Comparison of ENCODE assay signal across 8 cellular contexts in genomic region chr17:83195330-83196087, GRCh38.
A peak's percentile ranks its signal among the peaks of the same experiment; 100 is the strongest.
DNase-seq lines count a peak whose midpoint lies in the region.
"Had no signal": no experiment of that assay in that cellular context is flagged by ENCODE, and none has a peak within 500 bp of the region (broad histone marks: within the 10 kb centered on the region; RNA-seq: fewer than 3 reads in every experiment).

No MANE protein-coding gene starts in this region.

- peaks cover 28% of the 10 kb centered on the region for H3K4me1 Mint-ChIP-seq in activated T-helper 1 cell treated with anti-CD3 and anti-CD28 coated beads, Interleukin-12 subunit alpha, Interleukin-12 subunit beta, Interleukin-2, Interleukin-4 antibody, amounts not matched to agents 30 ng/mL and 10 ng/mL and 1 ng/mL, durations not matched to agents 14 hours and 24 hours and 36 hours (ENCODE audit: low read depth)

- no peak overlapping the region for H3K4me3 Mint-ChIP-seq in activated T-helper 1 cell treated with anti-CD3 and anti-CD28 coated beads, Interleukin-12 subunit alpha, Interleukin-12 subunit beta, Interleukin-2, Interleukin-4 antibody, amounts not matched to agents 30 ng/mL and 10 ng/mL and 1 ng/mL, durations not matched to agents 14 hours and 24 hours and 36 hours

- intact Hi-C loops in activated T-helper 1 cell treated with anti-CD3 and anti-CD28 coated beads, Interleukin-12 subunit alpha, Interleukin-12 subunit beta, Interleukin-2, Interleukin-4 antibody, amounts not matched to agents 30 ng/mL and 10 ng/mL and 1 ng/mL, durations not matched to agents 14 hours and 24 hours and 36 hours (cut with micrococcal nuclease): no loop called here
- intact Hi-C loops in cardiac septum (cut with DNase I): no loop called here

- peak; percentile 64 for DNase-seq in GM04503 (ENCODE audit: low read depth)
- no peak for DNase-seq in activated T-helper 1 cell treated with anti-CD3 and anti-CD28 coated beads, Interleukin-12 subunit alpha, Interleukin-12 subunit beta, Interleukin-2, Interleukin-4 antibody, amounts not matched to agents 30 ng/mL and 10 ng/mL and 1 ng/mL, durations not matched to agents 14 hours and 24 hours and 36 hours (ENCODE audit: low spot score)
- DNase-seq in cardiac septum (ENCODE audit: low spot score): peak; percentile 82
- DNase-seq in smooth muscle cell of the brain vasculature (ENCODE audit: low read depth, low spot score): peak; percentile 78
- no peak for DNase-seq in stimulated activated CD4-positive, alpha-beta T cell treated with anti-CD3 and anti-CD28 coated beads, Interleukin-2, amount 100 ng/mL, for 24 hours
- DNase-seq in islet precursor cell: no peak
- DNase-seq in HuH-7 (ENCODE audit: low spot score): no peak
- DNase-seq: NCI-H526 had no signal

- H3K27me3 Mint-ChIP-seq in activated T-helper 1 cell treated with anti-CD3 and anti-CD28 coated beads, Interleukin-12 subunit alpha, Interleukin-12 subunit beta, Interleukin-2, Interleukin-4 antibody, amounts not matched to agents 30 ng/mL and 10 ng/mL and 1 ng/mL, durations not matched to agents 14 hours and 24 hours and 36 hours (ENCODE audit: insufficient read depth): peaks cover 2% of the 10 kb centered on the region

- H3K36me3 Mint-ChIP-seq in activated T-helper 1 cell treated with anti-CD3 and anti-CD28 coated beads, Interleukin-12 subunit alpha, Interleukin-12 subunit beta, Interleukin-2, Interleukin-4 antibody, amounts not matched to agents 30 ng/mL and 10 ng/mL and 1 ng/mL, durations not matched to agents 14 hours and 24 hours and 36 hours (ENCODE audit: low read depth): no peaks in the 10 kb centered on the region

- H3K9me3 Mint-ChIP-seq in activated T-helper 1 cell treated with anti-CD3 and anti-CD28 coated beads, Interleukin-12 subunit alpha, Interleukin-12 subunit beta, Interleukin-2, Interleukin-4 antibody, amounts not matched to agents 30 ng/mL and 10 ng/mL and 1 ng/mL, durations not matched to agents 14 hours and 24 hours and 36 hours: no peaks in the 10 kb centered on the region

- peak overlapping the region; percentile 68 for H3K27ac Mint-ChIP-seq in activated T-helper 1 cell treated with anti-CD3 and anti-CD28 coated beads, Interleukin-12 subunit alpha, Interleukin-12 subunit beta, Interleukin-2, Interleukin-4 antibody, amounts not matched to agents 30 ng/mL and 10 ng/mL and 1 ng/mL, durations not matched to agents 14 hours and 24 hours and 36 hours

Comparison
In these comparisons a context has a peak if more than half of its experiments do, and no peak if none do; other contexts are left out.
1. DNase-seq: peak in GM04503 (single experiment), cardiac septum (single experiment) and smooth muscle cell of the brain vasculature (single experiment); none in activated T-helper 1 cell treated with anti-CD3 and anti-CD28 coated beads, Interleukin-12 subunit alpha, Interleukin-12 subunit beta, Interleukin-2, Interleukin-4 antibody, amounts not matched to agents 30 ng/mL and 10 ng/mL and 1 ng/mL, durations not matched to agents 14 hours and 24 hours and 36 hours (single experiment), stimulated activated CD4-positive, alpha-beta T cell treated with anti-CD3 and anti-CD28 coated beads, Interleukin-2, amount 100 ng/mL, for 24 hours (0 of 2), islet precursor cell (single experiment) and HuH-7 (single experiment).